1 cellular context compared by ENCODE assay signal in the genomic region with DNA sequence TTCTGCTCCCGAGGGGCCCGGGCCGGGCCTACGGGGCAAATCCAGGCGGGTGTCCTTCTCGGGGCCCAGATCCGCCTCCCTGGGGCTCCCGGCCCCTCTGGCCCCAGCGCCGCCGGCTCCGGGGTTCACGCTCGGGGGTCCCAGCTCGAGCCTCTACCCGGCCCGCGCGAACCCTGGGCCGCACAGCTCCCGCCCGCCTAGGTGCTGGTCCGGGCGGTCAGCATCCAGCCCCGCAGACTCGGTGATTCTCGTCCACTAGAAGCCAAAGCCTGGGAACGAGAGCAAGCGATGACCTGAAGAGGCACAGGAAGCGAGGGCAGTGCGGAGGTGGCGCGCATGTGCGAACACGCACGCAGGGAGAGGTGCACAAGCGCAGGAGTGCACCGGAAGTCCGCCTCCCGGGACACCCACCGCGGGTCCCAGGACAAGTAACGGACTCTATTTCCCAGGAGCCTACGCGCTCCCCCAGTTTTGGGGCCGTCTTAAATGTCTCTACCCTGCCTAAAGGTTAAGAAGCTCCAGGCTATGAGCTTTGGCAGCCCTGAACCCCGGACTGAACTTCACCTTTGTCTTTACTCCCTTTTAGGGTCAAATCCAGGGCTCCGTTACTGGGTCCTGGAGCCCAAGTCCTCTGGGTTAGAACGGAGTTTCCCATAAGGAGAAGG.
A peak's percentile ranks its signal among the peaks of the same experiment; 100 is the strongest.
TF ChIP-seq lines count a peak whose summit lies in the region.
"Not testable (repeated sequence)": the region's sequence is repeated elsewhere in the genome, so short reads cannot be mapped to it uniquely, and the experiment has no call there.

A gene (minus strand): TSS at position 321 of the 665 bp plus-strand sequence. CDS start 44,803 bp downstream, outside the sequence.

TF ChIP-seq in K562, 482 proteins besides CTCF, POLR2A, EP300 and RAD21 (continued from another document and continues in another):
- TF ChIP-seq, protein P1, sequence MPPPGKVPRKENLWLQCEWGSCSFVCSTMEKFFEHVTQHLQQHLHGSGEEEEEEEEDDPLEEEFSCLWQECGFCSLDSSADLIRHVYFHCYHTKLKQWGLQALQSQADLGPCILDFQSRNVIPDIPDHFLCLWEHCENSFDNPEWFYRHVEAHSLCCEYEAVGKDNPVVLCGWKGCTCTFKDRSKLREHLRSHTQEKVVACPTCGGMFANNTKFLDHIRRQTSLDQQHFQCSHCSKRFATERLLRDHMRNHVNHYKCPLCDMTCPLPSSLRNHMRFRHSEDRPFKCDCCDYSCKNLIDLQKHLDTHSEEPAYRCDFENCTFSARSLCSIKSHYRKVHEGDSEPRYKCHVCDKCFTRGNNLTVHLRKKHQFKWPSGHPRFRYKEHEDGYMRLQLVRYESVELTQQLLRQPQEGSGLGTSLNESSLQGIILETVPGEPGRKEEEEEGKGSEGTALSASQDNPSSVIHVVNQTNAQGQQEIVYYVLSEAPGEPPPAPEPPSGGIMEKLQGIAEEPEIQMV (tag; conservative IDR thresholded peaks at IDR 0.05; ENCODE audit: low read depth): 0 out of 2 replicates have a peak, but pooled peaks have one; percentile 16
- peak; percentile 46 for TF ChIP-seq HMGN3 (IDR thresholded peaks at IDR 0.05; ENCODE audit: borderline replicate concordance, extremely low read depth, insufficient read length, low read depth, low read length)
- peak; percentile 10 for TF ChIP-seq CCNT2 (IDR thresholded peaks at IDR 0.05; ENCODE audit: borderline replicate concordance, extremely low read depth, insufficient read length, low read depth, low read length)
- TF ChIP-seq, protein P2, sequence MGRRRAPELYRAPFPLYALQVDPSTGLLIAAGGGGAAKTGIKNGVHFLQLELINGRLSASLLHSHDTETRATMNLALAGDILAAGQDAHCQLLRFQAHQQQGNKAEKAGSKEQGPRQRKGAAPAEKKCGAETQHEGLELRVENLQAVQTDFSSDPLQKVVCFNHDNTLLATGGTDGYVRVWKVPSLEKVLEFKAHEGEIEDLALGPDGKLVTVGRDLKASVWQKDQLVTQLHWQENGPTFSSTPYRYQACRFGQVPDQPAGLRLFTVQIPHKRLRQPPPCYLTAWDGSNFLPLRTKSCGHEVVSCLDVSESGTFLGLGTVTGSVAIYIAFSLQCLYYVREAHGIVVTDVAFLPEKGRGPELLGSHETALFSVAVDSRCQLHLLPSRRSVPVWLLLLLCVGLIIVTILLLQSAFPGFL (CRISPR knock-in tag; IDR thresholded peaks at IDR 0.05): peak; percentile 89; the same call in 1 of the 2 replicates
- TF ChIP-seq, protein P3, sequence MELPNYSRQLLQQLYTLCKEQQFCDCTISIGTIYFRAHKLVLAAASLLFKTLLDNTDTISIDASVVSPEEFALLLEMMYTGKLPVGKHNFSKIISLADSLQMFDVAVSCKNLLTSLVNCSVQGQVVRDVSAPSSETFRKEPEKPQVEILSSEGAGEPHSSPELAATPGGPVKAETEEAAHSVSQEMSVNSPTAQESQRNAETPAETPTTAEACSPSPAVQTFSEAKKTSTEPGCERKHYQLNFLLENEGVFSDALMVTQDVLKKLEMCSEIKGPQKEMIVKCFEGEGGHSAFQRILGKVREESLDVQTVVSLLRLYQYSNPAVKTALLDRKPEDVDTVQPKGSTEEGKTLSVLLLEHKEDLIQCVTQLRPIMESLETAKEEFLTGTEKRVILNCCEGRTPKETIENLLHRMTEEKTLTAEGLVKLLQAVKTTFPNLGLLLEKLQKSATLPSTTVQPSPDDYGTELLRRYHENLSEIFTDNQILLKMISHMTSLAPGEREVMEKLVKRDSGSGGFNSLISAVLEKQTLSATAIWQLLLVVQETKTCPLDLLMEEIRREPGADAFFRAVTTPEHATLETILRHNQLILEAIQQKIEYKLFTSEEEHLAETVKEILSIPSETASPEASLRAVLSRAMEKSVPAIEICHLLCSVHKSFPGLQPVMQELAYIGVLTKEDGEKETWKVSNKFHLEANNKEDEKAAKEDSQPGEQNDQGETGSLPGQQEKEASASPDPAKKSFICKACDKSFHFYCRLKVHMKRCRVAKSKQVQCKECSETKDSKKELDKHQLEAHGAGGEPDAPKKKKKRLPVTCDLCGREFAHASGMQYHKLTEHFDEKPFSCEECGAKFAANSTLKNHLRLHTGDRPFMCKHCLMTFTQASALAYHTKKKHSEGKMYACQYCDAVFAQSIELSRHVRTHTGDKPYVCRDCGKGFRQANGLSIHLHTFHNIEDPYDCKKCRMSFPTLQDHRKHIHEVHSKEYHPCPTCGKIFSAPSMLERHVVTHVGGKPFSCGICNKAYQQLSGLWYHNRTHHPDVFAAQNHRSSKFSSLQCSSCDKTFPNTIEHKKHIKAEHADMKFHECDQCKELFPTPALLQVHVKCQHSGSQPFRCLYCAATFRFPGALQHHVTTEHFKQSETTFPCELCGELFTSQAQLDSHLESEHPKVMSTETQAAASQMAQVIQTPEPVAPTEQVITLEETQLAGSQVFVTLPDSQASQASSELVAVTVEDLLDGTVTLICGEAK (IDR thresholded peaks at IDR 0.05): peak; percentile 89
- TF ChIP-seq, protein P3 (CRISPR knock-in tag; IDR thresholded peaks at IDR 0.05): not testable (repeated sequence)
- peak; percentile 92 for TF ChIP-seq GABPA (tag; conservative IDR thresholded peaks at IDR 0.05; ENCODE audit: low read depth)
- TF ChIP-seq SRF (CRISPR knock-in tag; IDR thresholded peaks at IDR 0.05): peak in 1 of 2 experiments; percentile 71; a peak in 1 of 4 replicates
- TF ChIP-seq, protein P4, sequence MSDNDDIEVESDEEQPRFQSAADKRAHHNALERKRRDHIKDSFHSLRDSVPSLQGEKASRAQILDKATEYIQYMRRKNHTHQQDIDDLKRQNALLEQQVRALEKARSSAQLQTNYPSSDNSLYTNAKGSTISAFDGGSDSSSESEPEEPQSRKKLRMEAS (CRISPR knock-in tag; IDR thresholded peaks at IDR 0.05): peak; percentile 83
- peak; percentile 75; the same call in 1 of the 2 replicates for TF ChIP-seq TOE1 (IDR thresholded peaks at IDR 0.05; ENCODE audit: borderline replicate concordance)
- TF ChIP-seq TOE1 (CRISPR knock-in tag; IDR thresholded peaks at IDR 0.05; ENCODE audit: borderline replicate concordance, low read depth); FOXM1 (CRISPR knock-in tag; IDR thresholded peaks at IDR 0.05; ENCODE audit: low read depth): not testable (repeated sequence)
- peak; percentile 82 for TF ChIP-seq HCFC1 (IDR thresholded peaks at IDR 0.05; ENCODE audit: low read depth, low read length)
- TF ChIP-seq CREB1 (IDR thresholded peaks at IDR 0.05): peak; percentile 36; the same call in 1 of the 2 replicates
- TF ChIP-seq CREB1 (CRISPR knock-in tag; IDR thresholded peaks at IDR 0.05): peak; percentile 63; the same call in 1 of the 2 replicates
- TF ChIP-seq ZFX (CRISPR knock-in tag; IDR thresholded peaks at IDR 0.05): peak; percentile 85
- TF ChIP-seq ZSCAN32 (CRISPR knock-in tag; IDR thresholded peaks at IDR 0.05): 0 out of 2 replicates have a peak, but pooled peaks have one; percentile 36
- peak in 1 of 2 experiments; percentile 57; a peak in 1 of 4 replicates for TF ChIP-seq HDAC1 (IDR thresholded peaks at IDR 0.05)
- peak; percentile 35; the same call in 1 of the 2 replicates for TF ChIP-seq CTBP1 (IDR thresholded peaks at IDR 0.05; ENCODE audit: borderline replicate concordance)
- TF ChIP-seq EP400 (IDR thresholded peaks at IDR 0.05): peak; percentile 88
- TF ChIP-seq NR2C1 (IDR thresholded peaks at IDR 0.05): peak; percentile 86
- peak; percentile 90 for TF ChIP-seq NR2C1 (tag; IDR thresholded peaks at IDR 0.05)
- TF ChIP-seq ZFPM2 (CRISPR knock-in tag; IDR thresholded peaks at IDR 0.05): peak; percentile 42; the same call in 1 of the 2 replicates
- peak in 1 of 2 experiments; percentile 53; a peak in 2 of 4 replicates for TF ChIP-seq NONO (IDR thresholded peaks at IDR 0.05; ENCODE audit: low read depth in 2 of 2, low read length in 1 of 2)
- 0 out of 2 replicates have a peak, but pooled peaks have one; percentile 38 for TF ChIP-seq ZNF584 (CRISPR knock-in tag; IDR thresholded peaks at IDR 0.05; ENCODE audit: low read depth)
- TF ChIP-seq ZBTB17 (CRISPR knock-in tag; IDR thresholded peaks at IDR 0.05): peak; percentile 76
- TF ChIP-seq, protein P5, sequence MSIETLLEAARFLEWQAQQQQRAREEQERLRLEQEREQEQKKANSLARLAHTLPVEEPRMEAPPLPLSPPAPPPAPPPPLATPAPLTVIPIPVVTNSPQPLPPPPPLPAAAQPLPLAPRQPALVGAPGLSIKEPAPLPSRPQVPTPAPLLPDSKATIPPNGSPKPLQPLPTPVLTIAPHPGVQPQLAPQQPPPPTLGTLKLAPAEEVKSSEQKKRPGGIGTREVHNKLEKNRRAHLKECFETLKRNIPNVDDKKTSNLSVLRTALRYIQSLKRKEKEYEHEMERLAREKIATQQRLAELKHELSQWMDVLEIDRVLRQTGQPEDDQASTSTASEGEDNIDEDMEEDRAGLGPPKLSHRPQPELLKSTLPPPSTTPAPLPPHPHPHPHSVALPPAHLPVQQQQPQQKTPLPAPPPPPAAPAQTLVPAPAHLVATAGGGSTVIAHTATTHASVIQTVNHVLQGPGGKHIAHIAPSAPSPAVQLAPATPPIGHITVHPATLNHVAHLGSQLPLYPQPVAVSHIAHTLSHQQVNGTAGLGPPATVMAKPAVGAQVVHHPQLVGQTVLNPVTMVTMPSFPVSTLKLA (conservative IDR thresholded peaks at IDR 0.05): peak; percentile 64 to 90
- TF ChIP-seq, protein P6, sequence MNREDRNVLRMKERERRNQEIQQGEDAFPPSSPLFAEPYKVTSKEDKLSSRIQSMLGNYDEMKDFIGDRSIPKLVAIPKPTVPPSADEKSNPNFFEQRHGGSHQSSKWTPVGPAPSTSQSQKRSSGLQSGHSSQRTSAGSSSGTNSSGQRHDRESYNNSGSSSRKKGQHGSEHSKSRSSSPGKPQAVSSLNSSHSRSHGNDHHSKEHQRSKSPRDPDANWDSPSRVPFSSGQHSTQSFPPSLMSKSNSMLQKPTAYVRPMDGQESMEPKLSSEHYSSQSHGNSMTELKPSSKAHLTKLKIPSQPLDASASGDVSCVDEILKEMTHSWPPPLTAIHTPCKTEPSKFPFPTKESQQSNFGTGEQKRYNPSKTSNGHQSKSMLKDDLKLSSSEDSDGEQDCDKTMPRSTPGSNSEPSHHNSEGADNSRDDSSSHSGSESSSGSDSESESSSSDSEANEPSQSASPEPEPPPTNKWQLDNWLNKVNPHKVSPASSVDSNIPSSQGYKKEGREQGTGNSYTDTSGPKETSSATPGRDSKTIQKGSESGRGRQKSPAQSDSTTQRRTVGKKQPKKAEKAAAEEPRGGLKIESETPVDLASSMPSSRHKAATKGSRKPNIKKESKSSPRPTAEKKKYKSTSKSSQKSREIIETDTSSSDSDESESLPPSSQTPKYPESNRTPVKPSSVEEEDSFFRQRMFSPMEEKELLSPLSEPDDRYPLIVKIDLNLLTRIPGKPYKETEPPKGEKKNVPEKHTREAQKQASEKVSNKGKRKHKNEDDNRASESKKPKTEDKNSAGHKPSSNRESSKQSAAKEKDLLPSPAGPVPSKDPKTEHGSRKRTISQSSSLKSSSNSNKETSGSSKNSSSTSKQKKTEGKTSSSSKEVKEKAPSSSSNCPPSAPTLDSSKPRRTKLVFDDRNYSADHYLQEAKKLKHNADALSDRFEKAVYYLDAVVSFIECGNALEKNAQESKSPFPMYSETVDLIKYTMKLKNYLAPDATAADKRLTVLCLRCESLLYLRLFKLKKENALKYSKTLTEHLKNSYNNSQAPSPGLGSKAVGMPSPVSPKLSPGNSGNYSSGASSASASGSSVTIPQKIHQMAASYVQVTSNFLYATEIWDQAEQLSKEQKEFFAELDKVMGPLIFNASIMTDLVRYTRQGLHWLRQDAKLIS (CRISPR knock-in tag; IDR thresholded peaks at IDR 0.05): 0 out of 2 replicates have a peak, but pooled peaks have one; percentile 83
- TF ChIP-seq, protein P7, sequence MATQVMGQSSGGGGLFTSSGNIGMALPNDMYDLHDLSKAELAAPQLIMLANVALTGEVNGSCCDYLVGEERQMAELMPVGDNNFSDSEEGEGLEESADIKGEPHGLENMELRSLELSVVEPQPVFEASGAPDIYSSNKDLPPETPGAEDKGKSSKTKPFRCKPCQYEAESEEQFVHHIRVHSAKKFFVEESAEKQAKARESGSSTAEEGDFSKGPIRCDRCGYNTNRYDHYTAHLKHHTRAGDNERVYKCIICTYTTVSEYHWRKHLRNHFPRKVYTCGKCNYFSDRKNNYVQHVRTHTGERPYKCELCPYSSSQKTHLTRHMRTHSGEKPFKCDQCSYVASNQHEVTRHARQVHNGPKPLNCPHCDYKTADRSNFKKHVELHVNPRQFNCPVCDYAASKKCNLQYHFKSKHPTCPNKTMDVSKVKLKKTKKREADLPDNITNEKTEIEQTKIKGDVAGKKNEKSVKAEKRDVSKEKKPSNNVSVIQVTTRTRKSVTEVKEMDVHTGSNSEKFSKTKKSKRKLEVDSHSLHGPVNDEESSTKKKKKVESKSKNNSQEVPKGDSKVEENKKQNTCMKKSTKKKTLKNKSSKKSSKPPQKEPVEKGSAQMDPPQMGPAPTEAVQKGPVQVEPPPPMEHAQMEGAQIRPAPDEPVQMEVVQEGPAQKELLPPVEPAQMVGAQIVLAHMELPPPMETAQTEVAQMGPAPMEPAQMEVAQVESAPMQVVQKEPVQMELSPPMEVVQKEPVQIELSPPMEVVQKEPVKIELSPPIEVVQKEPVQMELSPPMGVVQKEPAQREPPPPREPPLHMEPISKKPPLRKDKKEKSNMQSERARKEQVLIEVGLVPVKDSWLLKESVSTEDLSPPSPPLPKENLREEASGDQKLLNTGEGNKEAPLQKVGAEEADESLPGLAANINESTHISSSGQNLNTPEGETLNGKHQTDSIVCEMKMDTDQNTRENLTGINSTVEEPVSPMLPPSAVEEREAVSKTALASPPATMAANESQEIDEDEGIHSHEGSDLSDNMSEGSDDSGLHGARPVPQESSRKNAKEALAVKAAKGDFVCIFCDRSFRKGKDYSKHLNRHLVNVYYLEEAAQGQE (CRISPR knock-in tag; IDR thresholded peaks at IDR 0.05; ENCODE audit: low read depth): peak; percentile 81; the same call in 1 of the 2 replicates
- TF ChIP-seq NEUROD1 (IDR thresholded peaks at IDR 0.05; ENCODE audit: borderline replicate concordance, low read depth, low read length, partially characterized antibody): peak; percentile 14
- TF ChIP-seq FOXM1 (IDR thresholded peaks at IDR 0.05; ENCODE audit: low read depth): peak; percentile 35; the same call in 1 of the 2 replicates
